Comparison of ENCODE assay signal across 24 cellular contexts in genomic region chr2:215429424-215429823, GRCh38. TPM values are rescaled to one million over a fixed set of nuclear protein-coding genes. Genes with fewer than 3 reads are reported as not detected.
A peak's percentile ranks its signal among the peaks of the same experiment; 100 is the strongest.
DNase-seq lines count a peak whose midpoint lies in the region; ATAC-seq and TF ChIP-seq lines count a peak whose summit lies in the region.
"Had no signal": no experiment of that assay in that cellular context is flagged by ENCODE, and none has a peak within 500 bp of the region (broad histone marks: within the 10 kb centered on the region; RNA-seq: fewer than 3 reads in every experiment).

No MANE protein-coding gene starts in this region.

- H3K27ac ChIP-seq in GM23248 (peak overlapping the region; percentile 97), gastroesophageal sphincter (peak overlapping the region; percentile 18 to 95 (median 94)), smooth muscle cell (ENCODE audit: low read depth) (peak overlapping the region; percentile 96)
- H3K27ac ChIP-seq: right atrium auricular region had no signal

- in situ Hi-C loops in GM23248 (cut with MboI), result no loop called here

- TF ChIP-seq EP300 in gastroesophageal sphincter (IDR thresholded peaks at IDR 0.05), result no peak

- H4K20me1 ChIP-seq in GM23248 (ENCODE audit: insufficient read depth), result peaks cover 37% of the 10 kb centered on the region
- peaks cover 97% of the 10 kb centered on the region for H4K20me1 ChIP-seq in smooth muscle cell (ENCODE audit: low read depth)

- H3K4me2 ChIP-seq in GM23248 (ENCODE audit: unreplicated experiment) (peak overlapping the region; percentile 96), smooth muscle cell (peak overlapping the region; percentile 90)

- H2AFZ ChIP-seq in GM23248 (no peak overlapping the region), smooth muscle cell (ENCODE audit: low read depth) (no peak overlapping the region)

- peaks cover 30% of the 10 kb centered on the region for H3K4me1 ChIP-seq in GM23248 (ENCODE audit: insufficient read depth)
- peaks cover 0 to 82% (median 8%) of the 10 kb centered on the region in 3 donors for H3K4me1 ChIP-seq in gastroesophageal sphincter
- peaks cover 6% of the 10 kb centered on the region for H3K4me1 ChIP-seq in smooth muscle cell (ENCODE audit: low read depth)

- H3K9ac ChIP-seq in GM23248, result peak overlapping the region; percentile 99
- peak overlapping the region; percentile 96 for H3K9ac ChIP-seq in smooth muscle cell (ENCODE audit: low read depth)

- H3K27me3 ChIP-seq in GM23248 (replicated peaks; ENCODE audit: insufficient read depth) (no peaks in the 10 kb centered on the region), gastroesophageal sphincter (no peaks in the 10 kb centered on the region), smooth muscle cell (ENCODE audit: low read depth) (no peaks in the 10 kb centered on the region)
- H3K27me3 ChIP-seq: right atrium auricular region had no signal

- ATAC-seq in gastroesophageal sphincter (no peak), GM21717 (IDR thresholded peaks at IDR 0.05; ENCODE audit: unreplicated experiment) (no peak)
- ATAC-seq: activated CD8-positive, alpha-beta memory T cell treated with anti-CD3 and anti-CD28 coated beads, Interleukin-2, amount 10 ng/mL, durations not matched to agents 7 days and 5 days; activated T-cell treated with anti-CD3 and anti-CD28 coated beads, Interleukin-2, amount 50 U/mL, for 72 hours; CD8-positive, alpha-beta T cell; effector memory CD8-positive, alpha-beta T cell; stimulated activated memory B cell treated with anti-CD40 and anti-IgM and Interleukin-4, amounts not matched to agents 10 μg/mL and 1 μg/mL and 100 μg/mL, for 72 hours had no signal

- H3K36me3 ChIP-seq in GM23248 (ENCODE audit: low read depth) (peaks cover 90% of the 10 kb centered on the region), gastroesophageal sphincter (peaks cover 6 to 76% of the 10 kb centered on the region in 2 donors), smooth muscle cell (ENCODE audit: low read depth) (peaks cover 32% of the 10 kb centered on the region)

- peaks cover 84% of the 10 kb centered on the region for H3K79me2 ChIP-seq in GM23248 (ENCODE audit: insufficient read depth)
- peaks cover 85% of the 10 kb centered on the region for H3K79me2 ChIP-seq in smooth muscle cell (ENCODE audit: low read depth)

- peak overlapping the region; percentile 99 for H3K4me3 ChIP-seq in GM23248
- peak overlapping the region; percentile 77 for H3K4me3 ChIP-seq in choroid plexus epithelial cell (ENCODE audit: low read depth, low read length)
- no peak overlapping the region for H3K4me3 ChIP-seq in gastroesophageal sphincter
- H3K4me3 ChIP-seq in smooth muscle cell, result peak overlapping the region; percentile 74
- H3K4me3 ChIP-seq: lung, right atrium auricular region had no signal

- H3K9me2 ChIP-seq in GM23248 (ENCODE audit: insufficient read depth), result no peaks in the 10 kb centered on the region

- 92 to 95% methylated on average over 1 of the region's 1 CpG for WGBS in GM23248 (ENCODE audit: low coverage in 1 of 2, low lambda C conversion rate in 2 of 2, missing lambda C conversion rate in 2 of 2), 2 experiments
- WGBS in gastroesophageal sphincter (ENCODE audit: low coverage in 1 of 2), 2 donors, result 82 to 87% methylated on average over 1 of the region's 1 CpG
- WGBS in smooth muscle cell (ENCODE audit: low lambda C conversion rate), result 95% methylated on average over 1 of the region's 1 CpG

- DNase-seq in GM23248, result peak; percentile 4
- peak; percentile 54 for DNase-seq in choroid plexus epithelial cell (ENCODE audit: low read depth)
- no peak for DNase-seq in smooth muscle cell (lab: John Stamatoyannopoulos, UW; ENCODE audit: unreplicated experiment)
- DNase-seq in activated T-cell treated with anti-CD3 and anti-CD28 coated beads, Interleukin-2, amount 50 U/mL, for 48 hours, result no peak
- DNase-seq in foreskin melanocyte, result no peak
- DNase-seq: activated CD4-positive, CD25-positive, alpha-beta regulatory T cell; activated CD8-positive, alpha-beta memory T cell treated with anti-CD3 and anti-CD28 coated beads, Interleukin-2, amount 10 ng/mL, durations not matched to agents 7 days and 5 days; activated naive CD4-positive, alpha-beta T cell treated with Interleukin-2 at 50 U/mL for 16 hours; activated T-cell treated with anti-CD3 and anti-CD28 coated beads, Interleukin-2, amount 50 U/mL, for 72 hours; AML-193; CD8-positive, alpha-beta T cell; cortex of kidney; DMS 273 treated with DMSO at 0.1 percent for 48 hours; effector memory CD8-positive, alpha-beta T cell; head of caudate nucleus; kidney glomerular epithelial cell; NCI-H2029; NCI-H226; stimulated activated CD4-positive, alpha-beta T cell treated with anti-CD3 and anti-CD28 coated beads, Interleukin-4, amount 100 ng/mL, for 4 hours had no signal

- H3F3A ChIP-seq in GM23248 (ENCODE audit: insufficient read depth) (peaks cover 96% of the 10 kb centered on the region), smooth muscle cell (ENCODE audit: low read depth) (peaks cover 79% of the 10 kb centered on the region)

- H3K9me3 ChIP-seq in GM23248 (ENCODE audit: low read depth), result no peaks in the 10 kb centered on the region
- no peaks in the 10 kb centered on the region for H3K9me3 ChIP-seq in gastroesophageal sphincter
- no peaks in the 10 kb centered on the region for H3K9me3 ChIP-seq in smooth muscle cell (replicated peaks; ENCODE audit: low read depth)
- H3K9me3 ChIP-seq: right atrium auricular region had no signal

- TF ChIP-seq CTCF in choroid plexus epithelial cell (conservative IDR thresholded peaks at IDR 0.05; ENCODE audit: low read depth, low read length), result no peak
- TF ChIP-seq CTCF in gastroesophageal sphincter (IDR thresholded peaks at IDR 0.05), result no peak
- no peak for TF ChIP-seq CTCF in smooth muscle cell (IDR thresholded peaks at IDR 0.05; ENCODE audit: borderline replicate concordance, insufficient read depth, poor library complexity, severe bottlenecking)

- no peak for TF ChIP-seq POLR2A in gastroesophageal sphincter (IDR thresholded peaks at IDR 0.05)

RNA-seq across cellular contexts. Expression of gene FN1, which starts 6.4 kb away (rescaled TPM):
- 33,406 and 36,331 TPM in 2 replicates for total RNA-seq in GM23248 (2014; rRNA removed; shearing (Covaris generic))
- 19,771 and 20,647 TPM in 2 replicates for polyA plus RNA-seq in GM23248 (2016; fragmentation: Nextera tagmentation; extraction: Ambion mirVana)
- total RNA-seq in gastroesophageal sphincter, result 1,000 to 10,000 TPM; 1,699 to 4,986 (median 1,920) TPM
- 21,173 and 21,295 TPM in 2 replicates for total RNA-seq in smooth muscle cell
- 8,934 and 10,917 TPM in 2 replicates for polyA plus RNA-seq in smooth muscle cell
- total RNA-seq: CD8-positive, alpha-beta T cell had no signal

Comparison
In these comparisons a context has a peak if more than half of its experiments do, and no peak if none do; other contexts are left out.
1. DNase-seq: peak in GM23248 (single experiment) and choroid plexus epithelial cell (single experiment); none in smooth muscle cell (single experiment), activated T-cell treated with anti-CD3 and anti-CD28 coated beads, Interleukin-2, amount 50 U/mL, for 48 hours (0 of 2) and foreskin melanocyte (single experiment).
2. H3K4me3 ChIP-seq: peak in GM23248 (single experiment), choroid plexus epithelial cell (single experiment) and smooth muscle cell (single experiment); none in gastroesophageal sphincter (0 of 2).
3. Peak in every context shown above with its lines, with median percentiles within 50 percentile points of each other: H3K27ac ChIP-seq.